1 cellular context compared by ENCODE assay signal in the genomic region with DNA sequence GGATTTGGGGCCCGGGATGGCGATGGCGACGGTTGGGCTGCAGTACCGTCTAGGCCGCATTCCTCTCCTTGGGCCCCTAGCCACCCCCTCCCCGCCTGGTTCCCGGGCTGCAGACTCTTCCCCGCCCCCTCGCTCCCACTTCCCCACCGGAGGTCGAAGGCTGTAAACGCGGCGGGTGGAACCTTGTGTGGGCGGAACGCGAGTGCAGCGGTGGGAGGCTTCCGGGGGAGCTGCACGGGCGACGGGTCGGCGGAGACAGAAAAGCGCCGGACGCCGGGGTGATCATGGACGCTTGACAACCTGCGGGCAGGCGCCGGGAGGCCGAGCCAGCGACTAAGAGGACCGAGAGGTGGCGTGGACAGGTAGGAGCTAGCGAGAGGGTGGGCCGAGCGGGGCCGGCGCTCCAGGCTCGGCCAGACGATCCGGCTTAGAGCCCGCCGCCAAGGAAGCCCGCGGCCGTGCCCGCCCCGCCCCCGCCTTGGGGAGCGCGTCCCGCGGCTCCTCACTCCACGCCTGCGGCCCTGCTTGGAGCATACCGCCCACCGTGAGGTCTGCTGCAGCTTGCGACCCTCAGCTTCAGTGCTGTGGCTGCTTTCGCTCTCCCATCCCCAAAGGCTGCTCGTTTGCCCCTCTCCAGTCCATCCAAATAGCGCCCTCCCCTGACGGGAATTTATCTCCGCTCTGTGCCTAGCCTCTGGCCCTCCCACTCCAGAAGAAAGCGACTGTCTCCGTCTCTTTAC.
A peak's percentile ranks its signal among the peaks of the same experiment; 100 is the strongest.
TF ChIP-seq lines count a peak whose summit lies in the region.

A gene (plus strand): TSS at position 269 of the 740 bp plus-strand sequence. CDS start 2,126 bp downstream, outside the sequence.

TF ChIP-seq in K562, 482 proteins besides CTCF, POLR2A, EP300 and RAD21 (continued from another document and continues in another):
- TF ChIP-seq, protein P1, sequence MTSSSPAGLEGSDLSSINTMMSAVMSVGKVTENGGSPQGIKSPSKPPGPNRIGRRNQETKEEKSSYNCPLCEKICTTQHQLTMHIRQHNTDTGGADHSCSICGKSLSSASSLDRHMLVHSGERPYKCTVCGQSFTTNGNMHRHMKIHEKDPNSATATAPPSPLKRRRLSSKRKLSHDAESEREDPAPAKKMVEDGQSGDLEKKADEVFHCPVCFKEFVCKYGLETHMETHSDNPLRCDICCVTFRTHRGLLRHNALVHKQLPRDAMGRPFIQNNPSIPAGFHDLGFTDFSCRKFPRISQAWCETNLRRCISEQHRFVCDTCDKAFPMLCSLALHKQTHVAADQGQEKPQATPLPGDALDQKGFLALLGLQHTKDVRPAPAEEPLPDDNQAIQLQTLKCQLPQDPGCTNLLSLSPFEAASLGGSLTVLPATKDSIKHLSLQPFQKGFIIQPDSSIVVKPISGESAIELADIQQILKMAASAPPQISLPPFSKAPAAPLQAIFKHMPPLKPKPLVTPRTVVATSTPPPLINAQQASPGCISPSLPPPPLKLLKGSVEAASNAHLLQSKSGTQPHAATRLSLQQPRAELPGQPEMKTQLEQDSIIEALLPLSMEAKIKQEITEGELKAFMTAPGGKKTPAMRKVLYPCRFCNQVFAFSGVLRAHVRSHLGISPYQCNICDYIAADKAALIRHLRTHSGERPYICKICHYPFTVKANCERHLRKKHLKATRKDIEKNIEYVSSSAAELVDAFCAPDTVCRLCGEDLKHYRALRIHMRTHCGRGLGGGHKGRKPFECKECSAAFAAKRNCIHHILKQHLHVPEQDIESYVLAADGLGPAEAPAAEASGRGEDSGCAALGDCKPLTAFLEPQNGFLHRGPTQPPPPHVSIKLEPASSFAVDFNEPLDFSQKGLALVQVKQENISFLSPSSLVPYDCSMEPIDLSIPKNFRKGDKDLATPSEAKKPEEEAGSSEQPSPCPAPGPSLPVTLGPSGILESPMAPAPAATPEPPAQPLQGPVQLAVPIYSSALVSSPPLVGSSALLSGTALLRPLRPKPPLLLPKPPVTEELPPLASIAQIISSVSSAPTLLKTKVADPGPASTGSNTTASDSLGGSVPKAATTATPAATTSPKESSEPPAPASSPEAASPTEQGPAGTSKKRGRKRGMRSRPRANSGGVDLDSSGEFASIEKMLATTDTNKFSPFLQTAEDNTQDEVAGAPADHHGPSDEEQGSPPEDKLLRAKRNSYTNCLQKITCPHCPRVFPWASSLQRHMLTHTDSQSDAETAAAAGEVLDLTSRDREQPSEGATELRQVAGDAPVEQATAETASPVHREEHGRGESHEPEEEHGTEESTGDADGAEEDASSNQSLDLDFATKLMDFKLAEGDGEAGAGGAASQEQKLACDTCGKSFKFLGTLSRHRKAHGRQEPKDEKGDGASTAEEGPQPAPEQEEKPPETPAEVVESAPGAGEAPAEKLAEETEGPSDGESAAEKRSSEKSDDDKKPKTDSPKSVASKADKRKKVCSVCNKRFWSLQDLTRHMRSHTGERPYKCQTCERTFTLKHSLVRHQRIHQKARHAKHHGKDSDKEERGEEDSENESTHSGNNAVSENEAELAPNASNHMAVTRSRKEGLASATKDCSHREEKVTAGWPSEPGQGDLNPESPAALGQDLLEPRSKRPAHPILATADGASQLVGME (CRISPR knock-in tag; IDR thresholded peaks at IDR 0.05): no peak
- TF ChIP-seq, protein P2, sequence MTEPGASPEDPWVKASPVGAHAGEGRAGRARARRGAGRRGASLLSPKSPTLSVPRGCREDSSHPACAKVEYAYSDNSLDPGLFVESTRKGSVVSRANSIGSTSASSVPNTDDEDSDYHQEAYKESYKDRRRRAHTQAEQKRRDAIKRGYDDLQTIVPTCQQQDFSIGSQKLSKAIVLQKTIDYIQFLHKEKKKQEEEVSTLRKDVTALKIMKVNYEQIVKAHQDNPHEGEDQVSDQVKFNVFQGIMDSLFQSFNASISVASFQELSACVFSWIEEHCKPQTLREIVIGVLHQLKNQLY (CRISPR knock-in tag; conservative IDR thresholded peaks at IDR 0.05): no peak
- TF ChIP-seq, protein P3, sequence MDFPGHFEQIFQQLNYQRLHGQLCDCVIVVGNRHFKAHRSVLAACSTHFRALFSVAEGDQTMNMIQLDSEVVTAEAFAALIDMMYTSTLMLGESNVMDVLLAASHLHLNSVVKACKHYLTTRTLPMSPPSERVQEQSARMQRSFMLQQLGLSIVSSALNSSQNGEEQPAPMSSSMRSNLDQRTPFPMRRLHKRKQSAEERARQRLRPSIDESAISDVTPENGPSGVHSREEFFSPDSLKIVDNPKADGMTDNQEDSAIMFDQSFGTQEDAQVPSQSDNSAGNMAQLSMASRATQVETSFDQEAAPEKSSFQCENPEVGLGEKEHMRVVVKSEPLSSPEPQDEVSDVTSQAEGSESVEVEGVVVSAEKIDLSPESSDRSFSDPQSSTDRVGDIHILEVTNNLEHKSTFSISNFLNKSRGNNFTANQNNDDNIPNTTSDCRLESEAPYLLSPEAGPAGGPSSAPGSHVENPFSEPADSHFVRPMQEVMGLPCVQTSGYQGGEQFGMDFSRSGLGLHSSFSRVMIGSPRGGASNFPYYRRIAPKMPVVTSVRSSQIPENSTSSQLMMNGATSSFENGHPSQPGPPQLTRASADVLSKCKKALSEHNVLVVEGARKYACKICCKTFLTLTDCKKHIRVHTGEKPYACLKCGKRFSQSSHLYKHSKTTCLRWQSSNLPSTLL (IDR thresholded peaks at IDR 0.05): no peak
- TF ChIP-seq, protein P4, sequence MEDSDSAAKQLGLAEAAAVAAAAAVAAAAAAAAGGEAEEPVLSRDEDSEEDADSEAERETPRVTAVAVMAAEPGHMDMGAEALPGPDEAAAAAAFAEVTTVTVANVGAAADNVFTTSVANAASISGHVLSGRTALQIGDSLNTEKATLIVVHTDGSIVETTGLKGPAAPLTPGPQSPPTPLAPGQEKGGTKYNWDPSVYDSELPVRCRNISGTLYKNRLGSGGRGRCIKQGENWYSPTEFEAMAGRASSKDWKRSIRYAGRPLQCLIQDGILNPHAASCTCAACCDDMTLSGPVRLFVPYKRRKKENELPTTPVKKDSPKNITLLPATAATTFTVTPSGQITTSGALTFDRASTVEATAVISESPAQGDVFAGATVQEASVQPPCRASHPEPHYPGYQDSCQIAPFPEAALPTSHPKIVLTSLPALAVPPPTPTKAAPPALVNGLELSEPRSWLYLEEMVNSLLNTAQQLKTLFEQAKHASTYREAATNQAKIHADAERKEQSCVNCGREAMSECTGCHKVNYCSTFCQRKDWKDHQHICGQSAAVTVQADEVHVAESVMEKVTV (CRISPR knock-in tag; IDR thresholded peaks at IDR 0.05): no peak
- TF ChIP-seq, protein P5, sequence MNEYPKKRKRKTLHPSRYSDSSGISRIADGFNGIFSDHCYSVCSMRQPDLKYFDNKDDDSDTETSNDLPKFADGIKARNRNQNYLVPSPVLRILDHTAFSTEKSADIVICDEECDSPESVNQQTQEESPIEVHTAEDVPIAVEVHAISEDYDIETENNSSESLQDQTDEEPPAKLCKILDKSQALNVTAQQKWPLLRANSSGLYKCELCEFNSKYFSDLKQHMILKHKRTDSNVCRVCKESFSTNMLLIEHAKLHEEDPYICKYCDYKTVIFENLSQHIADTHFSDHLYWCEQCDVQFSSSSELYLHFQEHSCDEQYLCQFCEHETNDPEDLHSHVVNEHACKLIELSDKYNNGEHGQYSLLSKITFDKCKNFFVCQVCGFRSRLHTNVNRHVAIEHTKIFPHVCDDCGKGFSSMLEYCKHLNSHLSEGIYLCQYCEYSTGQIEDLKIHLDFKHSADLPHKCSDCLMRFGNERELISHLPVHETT (CRISPR knock-in tag; conservative IDR thresholded peaks at IDR 0.05 in 1 of 2, IDR thresholded peaks at IDR 0.05 in 1 of 2): peak in 1 of 2 experiments; percentile 56; a peak in 1 of 4 replicates
- TF ChIP-seq ZFP30 (CRISPR knock-in tag; IDR thresholded peaks at IDR 0.05; ENCODE audit: borderline replicate concordance) (no peak), FIP1L1 (IDR thresholded peaks at IDR 0.05; ENCODE audit: low read depth, low read length, poor library complexity, severe bottlenecking) (peak; percentile 80), SNIP1 (IDR thresholded peaks at IDR 0.05; ENCODE audit: low read depth) (no peak), FOXJ3 (CRISPR knock-in tag; IDR thresholded peaks at IDR 0.05) (no peak), ZNF253 (CRISPR knock-in tag; conservative IDR thresholded peaks at IDR 0.05) (no peak), GABPB1 (CRISPR knock-in tag; IDR thresholded peaks at IDR 0.05) (peak; percentile 98), CBX8 (IDR thresholded peaks at IDR 0.05; ENCODE audit: borderline replicate concordance, extremely low read depth, low read depth, low read length, poor library complexity, severe bottlenecking) (no peak), FOXA1 (IDR thresholded peaks at IDR 0.05; ENCODE audit: borderline replicate concordance) (no peak), BACH1 (tag; IDR thresholded peaks at IDR 0.05) (no peak), SLC30A9 (CRISPR knock-in tag; IDR thresholded peaks at IDR 0.05) (no peak), CBFA2T3 (IDR thresholded peaks at IDR 0.05) (no peak), RBM34 (IDR thresholded peaks at IDR 0.05; ENCODE audit: borderline replicate concordance, insufficient read depth, low read length) (no peak), ZFP36 (IDR thresholded peaks at IDR 0.05; ENCODE audit: low read depth, low read length, partially characterized antibody) (no peak), SPI1 (IDR thresholded peaks at IDR 0.05; ENCODE audit: borderline replicate concordance, low read depth, low read length) (peak; percentile 70), ZEB2 (IDR thresholded peaks at IDR 0.05) (peak; percentile 94), HLTF (IDR thresholded peaks at IDR 0.05) (no peak), KLF10 (CRISPR knock-in tag; IDR thresholded peaks at IDR 0.05) (no peak), RFX5 (IDR thresholded peaks at IDR 0.05; ENCODE audit: low read depth, low read length) (no peak)
- TF ChIP-seq, protein P6, sequence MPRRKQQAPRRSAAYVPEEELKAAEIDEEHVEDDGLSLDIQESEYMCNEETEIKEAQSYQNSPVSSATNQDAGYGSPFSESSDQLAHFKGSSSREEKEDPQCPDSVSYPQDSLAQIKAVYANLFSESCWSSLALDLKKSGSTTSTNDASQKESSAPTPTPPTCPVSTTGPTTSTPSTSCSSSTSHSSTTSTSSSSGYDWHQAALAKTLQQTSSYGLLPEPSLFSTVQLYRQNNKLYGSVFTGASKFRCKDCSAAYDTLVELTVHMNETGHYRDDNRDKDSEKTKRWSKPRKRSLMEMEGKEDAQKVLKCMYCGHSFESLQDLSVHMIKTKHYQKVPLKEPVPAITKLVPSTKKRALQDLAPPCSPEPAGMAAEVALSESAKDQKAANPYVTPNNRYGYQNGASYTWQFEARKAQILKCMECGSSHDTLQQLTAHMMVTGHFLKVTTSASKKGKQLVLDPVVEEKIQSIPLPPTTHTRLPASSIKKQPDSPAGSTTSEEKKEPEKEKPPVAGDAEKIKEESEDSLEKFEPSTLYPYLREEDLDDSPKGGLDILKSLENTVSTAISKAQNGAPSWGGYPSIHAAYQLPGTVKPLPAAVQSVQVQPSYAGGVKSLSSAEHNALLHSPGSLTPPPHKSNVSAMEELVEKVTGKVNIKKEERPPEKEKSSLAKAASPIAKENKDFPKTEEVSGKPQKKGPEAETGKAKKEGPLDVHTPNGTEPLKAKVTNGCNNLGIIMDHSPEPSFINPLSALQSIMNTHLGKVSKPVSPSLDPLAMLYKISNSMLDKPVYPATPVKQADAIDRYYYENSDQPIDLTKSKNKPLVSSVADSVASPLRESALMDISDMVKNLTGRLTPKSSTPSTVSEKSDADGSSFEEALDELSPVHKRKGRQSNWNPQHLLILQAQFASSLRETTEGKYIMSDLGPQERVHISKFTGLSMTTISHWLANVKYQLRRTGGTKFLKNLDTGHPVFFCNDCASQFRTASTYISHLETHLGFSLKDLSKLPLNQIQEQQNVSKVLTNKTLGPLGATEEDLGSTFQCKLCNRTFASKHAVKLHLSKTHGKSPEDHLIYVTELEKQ (CRISPR knock-in tag; IDR thresholded peaks at IDR 0.05): no peak
- TF ChIP-seq, protein P7, sequence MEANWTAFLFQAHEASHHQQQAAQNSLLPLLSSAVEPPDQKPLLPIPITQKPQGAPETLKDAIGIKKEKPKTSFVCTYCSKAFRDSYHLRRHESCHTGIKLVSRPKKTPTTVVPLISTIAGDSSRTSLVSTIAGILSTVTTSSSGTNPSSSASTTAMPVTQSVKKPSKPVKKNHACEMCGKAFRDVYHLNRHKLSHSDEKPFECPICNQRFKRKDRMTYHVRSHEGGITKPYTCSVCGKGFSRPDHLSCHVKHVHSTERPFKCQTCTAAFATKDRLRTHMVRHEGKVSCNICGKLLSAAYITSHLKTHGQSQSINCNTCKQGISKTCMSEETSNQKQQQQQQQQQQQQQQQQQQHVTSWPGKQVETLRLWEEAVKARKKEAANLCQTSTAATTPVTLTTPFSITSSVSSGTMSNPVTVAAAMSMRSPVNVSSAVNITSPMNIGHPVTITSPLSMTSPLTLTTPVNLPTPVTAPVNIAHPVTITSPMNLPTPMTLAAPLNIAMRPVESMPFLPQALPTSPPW (CRISPR knock-in tag; IDR thresholded peaks at IDR 0.05): peak; percentile 75
